ENCODE assay signal across 16 cellular contexts in genomic region chr4:108851346-108851745, GRCh38.
DNase-seq lines count a peak whose midpoint lies in the region; ATAC-seq and TF ChIP-seq lines count a peak whose summit lies in the region.
"Had no signal": no experiment of that assay in that cellular context is flagged by ENCODE, and none has a peak within 500 bp of the region (broad histone marks: within the 10 kb centered on the region; RNA-seq: fewer than 3 reads in every experiment).

No MANE protein-coding gene starts in this region.

- H4K20me1 ChIP-seq in GM23248 (ENCODE audit: insufficient read depth), result no peaks in the 10 kb centered on the region
- H4K20me1 ChIP-seq: BLaER1 had no signal

- no peak overlapping the region for H3K4me3 ChIP-seq in GM23248
- H3K4me3 ChIP-seq in astrocyte of the cerebellum (ENCODE audit: low read depth, low read length), result no peak overlapping the region
- no peak overlapping the region for H3K4me3 ChIP-seq in WERI-Rb-1 (ENCODE audit: low read depth, low read length)
- H3K4me3 ChIP-seq: BLaER1 had no signal

- no peaks in the 10 kb centered on the region for H3K36me3 ChIP-seq in GM23248 (ENCODE audit: low read depth)
- H3K36me3 ChIP-seq in WERI-Rb-1, result no peaks in the 10 kb centered on the region
- H3K36me3 ChIP-seq: BLaER1 had no signal

- peaks cover 34% of the 10 kb centered on the region for H3F3A ChIP-seq in GM23248 (ENCODE audit: insufficient read depth)

- H3K4me1 ChIP-seq in GM23248 (ENCODE audit: insufficient read depth), result peaks cover 30% of the 10 kb centered on the region

- H3K9me2 ChIP-seq in GM23248 (ENCODE audit: insufficient read depth), result no peaks in the 10 kb centered on the region

- peak overlapping the region; percentile 22 for H3K4me2 ChIP-seq in GM23248 (ENCODE audit: unreplicated experiment)

- H3K79me2 ChIP-seq in GM23248 (ENCODE audit: insufficient read depth), result no peaks in the 10 kb centered on the region

- H2AFZ ChIP-seq in GM23248, result no peak overlapping the region

- ATAC-seq in HG03469 (IDR thresholded peaks at IDR 0.05; ENCODE audit: unreplicated experiment), result no peak
- ATAC-seq: CD8-positive, alpha-beta T cell had no signal

- H3K27ac ChIP-seq in GM23248 (no peak overlapping the region), WERI-Rb-1 (no peak overlapping the region)
- H3K27ac ChIP-seq: BLaER1 had no signal

- 15 to 20% methylated on average over 2 of the region's 2 CpGs for WGBS in GM23248 (ENCODE audit: low coverage in 1 of 2, low lambda C conversion rate in 2 of 2, missing lambda C conversion rate in 2 of 2), 2 experiments

- no peak for TF ChIP-seq CTCF in astrocyte of the cerebellum (IDR thresholded peaks at IDR 0.05; ENCODE audit: low read depth, low read length, missing control alignments)
- TF ChIP-seq CTCF in WERI-Rb-1 (IDR thresholded peaks at IDR 0.05; ENCODE audit: low read depth, low read length), result no peak

- in situ Hi-C loops in GM23248 (cut with MboI) (no loop called here), astrocyte of the cerebellum (cut with HindIII; ENCODE audit: low sequenced_read_pairs) (no loop called here)

- DNase-seq in GM23248 (peak; percentile 60), astrocyte of the cerebellum (ENCODE audit: low read depth) (peak; percentile 28), fibroblast of peridontal ligament (ENCODE audit: extremely low read depth) (peak; percentile 77), NCI-H1436 (lab: John Stamatoyannopoulos, UW) (no peak), NCI-H1417 treated with DMSO at 0.1 percent for 48 hours (lab: John Stamatoyannopoulos, UW) (no peak), WERI-Rb-1 (no peak)
- DNase-seq: ACHN; CD8-positive, alpha-beta T cell; DMS79 treated with DMSO at 0.1 percent for 48 hours; Kasumi-1; NCI-H1105; NCI-H187 treated with DMSO at 0.1 percent for 48 hours; NK-92 treated with Interleukin-12 subunit alpha and Interleukin-12 subunit beta, amount 100 ng/mL, for 24 hours; RPMI8226 had no signal

- H3K9me3 ChIP-seq in GM23248 (ENCODE audit: low read depth) (no peaks in the 10 kb centered on the region), WERI-Rb-1 (ENCODE audit: severe bottlenecking) (no peaks in the 10 kb centered on the region)
- H3K9me3 ChIP-seq: BLaER1 had no signal

- H3K27me3 ChIP-seq in GM23248 (replicated peaks; ENCODE audit: insufficient read depth) (no peaks in the 10 kb centered on the region), WERI-Rb-1 (ENCODE audit: insufficient read depth, low read depth, severe bottlenecking) (no peaks in the 10 kb centered on the region)
- H3K27me3 ChIP-seq: BLaER1 had no signal

- no peak overlapping the region for H3K9ac ChIP-seq in GM23248
- H3K9ac ChIP-seq: BLaER1 had no signal

Comparison
In these comparisons a context has a peak if more than half of its experiments do, and no peak if none do; other contexts are left out.
1. DNase-seq: peak in GM23248 (single experiment), astrocyte of the cerebellum (single experiment) and fibroblast of peridontal ligament (single experiment); none in NCI-H1436 (single experiment), NCI-H1417 treated with DMSO at 0.1 percent for 48 hours (single experiment) and WERI-Rb-1 (single experiment).